2 cellular contexts compared by ENCODE assay signal in genomic region chr10:126037946-126038345, GRCh38.
A peak's percentile ranks its signal among the peaks of the same experiment; 100 is the strongest.
TF ChIP-seq lines count a peak whose summit lies in the region.

No MANE protein-coding gene starts in this region.

TF ChIP-seq in GM23338, 12 proteins besides CTCF, POLR2A, EP300 and RAD21:
- TF ChIP-seq REST (IDR thresholded peaks at IDR 0.05; ENCODE audit: unreplicated experiment) = no peak

TF ChIP-seq in H1, 55 proteins besides CTCF, POLR2A, EP300 and RAD21:
- TF ChIP-seq MAX (IDR thresholded peaks at IDR 0.05) = 0 out of 2 replicates have a peak, but pooled peaks have one; percentile 20
- TF ChIP-seq MAFK (IDR thresholded peaks at IDR 0.05; ENCODE audit: low read depth, low read length) = peak; percentile 90
- TF ChIP-seq ZNF274 (IDR thresholded peaks at IDR 0.05; ENCODE audit: borderline replicate concordance, extremely low read depth, low read length) = no peak
- TF ChIP-seq CBX8 (IDR thresholded peaks at IDR 0.05; ENCODE audit: borderline replicate concordance, low read depth, low read length) = no peak
- TF ChIP-seq BACH1 (IDR thresholded peaks at IDR 0.05; ENCODE audit: low read length) = peak; percentile 84
